ENCODE assay signal across 16 cellular contexts in genomic region chr7:107778283-107778682, GRCh38. TPM values are rescaled to one million over a fixed set of nuclear protein-coding genes. Genes with fewer than 3 reads are reported as not detected.
DNase-seq lines count a peak whose midpoint lies in the region; ATAC-seq and TF ChIP-seq lines count a peak whose summit lies in the region.
"Had no signal": no experiment of that assay in that cellular context is flagged by ENCODE, and none has a peak within 500 bp of the region (broad histone marks: within the 10 kb centered on the region; RNA-seq: fewer than 3 reads in every experiment).

No MANE protein-coding gene starts in this region.

- TF ChIP-seq POLR2A in thyroid gland (IDR thresholded peaks at IDR 0.05): no peak

- H3K36me3 ChIP-seq in muscle layer of colon (ENCODE audit: insufficient read depth, low read length) (no peaks in the 10 kb centered on the region), stomach smooth muscle (ENCODE audit: control insufficient read depth in 2 of 2, insufficient read depth in 2 of 2, low read length in 2 of 2) (no peaks in the 10 kb centered on the region), thyroid gland (no peaks in the 10 kb centered on the region)
- H3K36me3 ChIP-seq: BE2C had no signal

- ATAC-seq in left lobe of liver: peak; percentile 68

- TF ChIP-seq CTCF in thyroid gland (IDR thresholded peaks at IDR 0.05): no peak

- H3K27me3 ChIP-seq in muscle layer of colon (ENCODE audit: control insufficient read depth in 1 of 2, insufficient read depth in 2 of 2, low read length in 2 of 2) (no peaks in the 10 kb centered on the region), stomach smooth muscle (ENCODE audit: control insufficient read depth in 1 of 2, insufficient read depth in 2 of 2, low read length in 2 of 2) (no peaks in the 10 kb centered on the region), thyroid gland (no peaks in the 10 kb centered on the region)
- H3K27me3 ChIP-seq: BE2C had no signal

- no peak overlapping the region for H3K4me3 ChIP-seq in muscle layer of colon (ENCODE audit: low read depth in 1 of 2, low read length in 2 of 2)
- H3K4me3 ChIP-seq in stomach smooth muscle (ENCODE audit: low read length in 2 of 2): no peak overlapping the region
- H3K4me3 ChIP-seq in thyroid gland (replicated peaks in 1 of 3): no peak overlapping the region

- H3K9ac ChIP-seq in muscle layer of colon (ENCODE audit: low read length) (no peak overlapping the region), stomach smooth muscle (ENCODE audit: low read length in 2 of 2) (no peak overlapping the region)

- H3K4me1 ChIP-seq in muscle layer of colon (ENCODE audit: insufficient read depth, low read length): peaks cover 39% of the 10 kb centered on the region
- H3K4me1 ChIP-seq in stomach smooth muscle (ENCODE audit: control insufficient read depth, insufficient read depth, low read length): peaks cover 6% of the 10 kb centered on the region
- H3K4me1 ChIP-seq in thyroid gland: peaks cover 9 to 10% of the 10 kb centered on the region in 2 donors
- H3K4me1 ChIP-seq: BE2C had no signal

- CTCF ChIA-PET in HEK293T (lab: Yijun Ruan, JAX): no interaction called here

- POLR2A ChIA-PET in HEK293T (lab: Yijun Ruan, JAX): no interaction called here

- H3K9me3 ChIP-seq in muscle layer of colon (ENCODE audit: low read length) (no peaks in the 10 kb centered on the region), stomach smooth muscle (ENCODE audit: control insufficient read depth in 2 of 2, low read length in 2 of 2) (no peaks in the 10 kb centered on the region), thyroid gland (no peaks in the 10 kb centered on the region)
- H3K9me3 ChIP-seq: BE2C, Caco-2 had no signal

- DNase-seq in left lobe of liver (ENCODE audit: low spot score) (peak; percentile 59), HEK293T (ENCODE audit: extremely low spot score) (no peak), thyroid gland (no peak), pons (ENCODE audit: low spot score) (no peak)
- DNase-seq: ACHN; BE2C; C1 segment of cervical spinal cord; Caco-2; CD4-positive, CD25-positive, alpha-beta regulatory T cell; H9; IMR-90 had no signal

- 91 to 92% methylated on average over 4 of the region's 4 CpGs for WGBS in thyroid gland, 2 donors

- intact Hi-C loops in thyroid gland (cut with DNase I): no loop called here

- H3K27ac ChIP-seq in muscle layer of colon (ENCODE audit: low read depth, low read length): peak overlapping the region; percentile 60
- H3K27ac ChIP-seq in stomach smooth muscle (ENCODE audit: low read length): peak overlapping the region; percentile 33
- H3K27ac ChIP-seq in thyroid gland: no peak overlapping the region
- H3K27ac ChIP-seq: HL-60 had no signal

TF ChIP-seq in HEK293T, 16 proteins besides CTCF, POLR2A, EP300 and RAD21:
- TF ChIP-seq SP1 (IDR thresholded peaks at IDR 0.05): no peak
- TF ChIP-seq NFRKB (IDR thresholded peaks at IDR 0.05): no peak
- no peak for TF ChIP-seq ARNT (IDR thresholded peaks at IDR 0.05)
- no peak for TF ChIP-seq FOXA1 (IDR thresholded peaks at IDR 0.05)
- no peak for TF ChIP-seq ZNF384 (IDR thresholded peaks at IDR 0.05)
- TF ChIP-seq ELF4 (IDR thresholded peaks at IDR 0.05): no peak
- no peak for TF ChIP-seq FOXM1 (IDR thresholded peaks at IDR 0.05; ENCODE audit: borderline replicate concordance)
- no peak for TF ChIP-seq LEF1 (IDR thresholded peaks at IDR 0.05; ENCODE audit: borderline replicate concordance)
- TF ChIP-seq PKNOX1 (IDR thresholded peaks at IDR 0.05): no peak
- no peak for TF ChIP-seq SUZ12 (IDR thresholded peaks at IDR 0.05)
- no peak for TF ChIP-seq CTBP1 (IDR thresholded peaks at IDR 0.05; ENCODE audit: borderline replicate concordance)
- no peak for TF ChIP-seq TARDBP (IDR thresholded peaks at IDR 0.05)
- TF ChIP-seq BHLHE40 (IDR thresholded peaks at IDR 0.05; ENCODE audit: borderline replicate concordance): no peak
- no peak for TF ChIP-seq FOXK2 (IDR thresholded peaks at IDR 0.05)

RNA-seq across cellular contexts. Expression of gene SLC26A3, which starts 24.7 kb away (rescaled TPM):
- total RNA-seq in left lobe of liver: 0.93 TPM
- total RNA-seq in thyroid gland: under 1 TPM in 1 of 4 donors, not detected in 3; 0.45 TPM
- total RNA-seq: CD4-positive, CD25-positive, alpha-beta regulatory T cell; H1; H9; HT1080; IMR-90 had no signal

RNA-seq across cellular contexts. Expression of gene CBLL1, which starts 34.3 kb away (rescaled TPM):
- total RNA-seq in left lobe of liver: 6.9 TPM
- 10 to 100 TPM; 27.0 to 41.6 (median 33.5) TPM for total RNA-seq in thyroid gland

Comparison
In these comparisons a context has a peak if more than half of its experiments do, and no peak if none do; other contexts are left out.
1. H3K27ac ChIP-seq: peak in muscle layer of colon (single experiment) and stomach smooth muscle (single experiment); none in thyroid gland (0 of 3).